In genomic region chr18:25420091-25420490, GRCh38 we compare ENCODE assay signal across 14 cellular contexts.
"Had no signal": no experiment of that assay in that cellular context is flagged by ENCODE, and none has a peak within 500 bp of the region (broad histone marks: within the 10 kb centered on the region; RNA-seq: fewer than 3 reads in every experiment).

No MANE protein-coding gene starts in this region.

- H3K4me1 ChIP-seq: parathyroid adenoma, right atrium auricular region, sigmoid colon, stomach, thyroid gland had no signal

- H3K36me3 ChIP-seq: right atrium auricular region, sigmoid colon, stomach, thyroid gland had no signal

- H3K79me2 ChIP-seq: parathyroid adenoma had no signal

- H3K27ac ChIP-seq: parathyroid adenoma, right atrium auricular region, sigmoid colon, stomach, thyroid gland had no signal

- H3K9me3 ChIP-seq: right atrium auricular region, sigmoid colon, stomach, thyroid gland had no signal

- H3K27me3 ChIP-seq: right atrium auricular region, sigmoid colon, thyroid gland had no signal

- ATAC-seq: left lobe of liver; naive thymus-derived CD8-positive, alpha-beta T cell; stimulated activated effector memory CD8-positive, alpha-beta T cell treated with anti-CD3 and anti-CD28 coated beads, Interleukin-12 subunit alpha, Interleukin-12 subunit beta, amount 100 ng/mL, for 72 hours had no signal

- DNase-seq: cerebellar nuclear complex; cortex of kidney; head of caudate nucleus; naive thymus-derived CD8-positive, alpha-beta T cell; sigmoid colon; stimulated activated CD4-positive, alpha-beta T cell treated with anti-CD3 and anti-CD28 coated beads, Interleukin-2, amount 100 ng/mL, for 24 hours; stimulated activated CD4-positive, alpha-beta T cell treated with anti-CD3 and anti-CD28 coated beads, Interleukin-4, amount 100 ng/mL, for 24 hours; stimulated activated naive CD4-positive, alpha-beta T cell treated with Interleukin-2 at 50 U/mL for 16 hours; stomach; thyroid gland had no signal

- H2AFZ ChIP-seq: parathyroid adenoma had no signal

- H3K4me3 ChIP-seq: right atrium auricular region, sigmoid colon, stomach, thyroid gland had no signal

- H3K9ac ChIP-seq: parathyroid adenoma had no signal
